Comparison of ENCODE assay signal across 12 cellular contexts in the genomic region with DNA sequence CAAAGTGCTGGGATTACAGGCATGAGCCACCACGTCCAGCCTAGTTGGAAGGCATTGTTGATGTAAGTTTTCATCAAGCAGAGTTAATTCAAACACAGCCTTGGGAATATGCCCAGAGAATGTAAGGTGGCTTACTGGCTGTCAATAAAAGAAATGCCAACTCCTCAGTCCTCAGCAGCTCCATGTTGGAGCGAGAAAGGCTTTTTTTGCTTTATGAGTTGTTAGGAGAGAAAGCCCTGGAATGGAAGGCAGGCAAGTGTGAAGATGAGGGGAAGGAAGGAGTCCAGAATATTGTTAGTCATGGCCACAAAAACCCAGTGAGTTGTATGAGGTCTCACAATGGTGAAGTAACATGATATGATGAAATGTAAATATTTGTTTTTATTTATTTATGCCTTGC. TPM values are rescaled to one million over a fixed set of nuclear protein-coding genes. Genes with fewer than 3 reads are reported as not detected.
DNase-seq lines count a peak whose midpoint lies in the region; ATAC-seq and TF ChIP-seq lines count a peak whose summit lies in the region.
"Had no signal": no experiment of that assay in that cellular context is flagged by ENCODE, and none has a peak within 500 bp of the region (broad histone marks: within the 10 kb centered on the region; RNA-seq: fewer than 3 reads in every experiment).

No MANE protein-coding gene starts in this region.

- H3K4me3 Mint-ChIP-seq in stimulated activated memory B cell treated with anti-CD40 and anti-IgM and Interleukin-4, amounts not matched to agents 10 μg/mL and 1 μg/mL and 100 μg/mL, for 72 hours, result no peak overlapping the region
- H3K4me3 Mint-ChIP-seq: activated T-cell treated with anti-CD3 and anti-CD28 coated beads, Interleukin-2, amount 50 U/mL, for 24 hours had no signal

- no peaks in the 10 kb centered on the region for H3K36me3 Mint-ChIP-seq in stimulated activated memory B cell treated with anti-CD40 and anti-IgM and Interleukin-4, amounts not matched to agents 10 μg/mL and 1 μg/mL and 100 μg/mL, for 72 hours

- H3K27ac Mint-ChIP-seq in stimulated activated memory B cell treated with anti-CD40 and anti-IgM and Interleukin-4, amounts not matched to agents 10 μg/mL and 1 μg/mL and 100 μg/mL, for 72 hours, result peak overlapping the region; percentile 72

- H3K36me3 ChIP-seq in RWPE2 (ENCODE audit: low read depth) (no peaks in the 10 kb centered on the region), thyroid gland (no peaks in the 10 kb centered on the region)

- no peaks in the 10 kb centered on the region for H3K9me3 ChIP-seq in RWPE2 (ENCODE audit: severe bottlenecking)
- H3K9me3 ChIP-seq in thyroid gland, result no peaks in the 10 kb centered on the region

- no peak for TF ChIP-seq POLR2A in thyroid gland (IDR thresholded peaks at IDR 0.05)

- H3K27me3 ChIP-seq in RWPE2 (ENCODE audit: insufficient read depth, poor library complexity, severe bottlenecking) (no peaks in the 10 kb centered on the region), thyroid gland (no peaks in the 10 kb centered on the region)

- no peaks in the 10 kb centered on the region for H3K9me3 Mint-ChIP-seq in stimulated activated memory B cell treated with anti-CD40 and anti-IgM and Interleukin-4, amounts not matched to agents 10 μg/mL and 1 μg/mL and 100 μg/mL, for 72 hours
- H3K9me3 Mint-ChIP-seq: activated T-cell treated with anti-CD3 and anti-CD28 coated beads, Interleukin-2, amount 50 U/mL, for 24 hours had no signal

- peaks cover 84% of the 10 kb centered on the region for H3K4me1 Mint-ChIP-seq in stimulated activated memory B cell treated with anti-CD40 and anti-IgM and Interleukin-4, amounts not matched to agents 10 μg/mL and 1 μg/mL and 100 μg/mL, for 72 hours

- TF ChIP-seq CTCF in RWPE2 (IDR thresholded peaks at IDR 0.05; ENCODE audit: poor library complexity, severe bottlenecking) (no peak), foreskin fibroblast (IDR thresholded peaks at IDR 0.05; ENCODE audit: low read depth, low read length) (no peak), thyroid gland (IDR thresholded peaks at IDR 0.05) (no peak)

- ATAC-seq in RWPE2 (ENCODE audit: low read depth), result no peak
- ATAC-seq in stimulated activated memory B cell treated with anti-CD40 and anti-IgM and Interleukin-4, amounts not matched to agents 10 μg/mL and 1 μg/mL and 100 μg/mL, for 72 hours, result no peak

- no peaks in the 10 kb centered on the region for H3K27me3 Mint-ChIP-seq in stimulated activated memory B cell treated with anti-CD40 and anti-IgM and Interleukin-4, amounts not matched to agents 10 μg/mL and 1 μg/mL and 100 μg/mL, for 72 hours
- H3K27me3 Mint-ChIP-seq: activated T-cell treated with anti-CD3 and anti-CD28 coated beads, Interleukin-2, amount 50 U/mL, for 24 hours had no signal

- H3K27ac ChIP-seq in RWPE2 (ENCODE audit: poor library complexity, severe bottlenecking) (peak overlapping the region; percentile 38), thyroid gland (no peak overlapping the region)

- H3K4me1 ChIP-seq in RWPE2 (ENCODE audit: insufficient read depth, poor library complexity, severe bottlenecking), result peaks cover 56% of the 10 kb centered on the region
- peaks cover 11 to 14% of the 10 kb centered on the region in 2 donors for H3K4me1 ChIP-seq in thyroid gland

- intact Hi-C loops in thyroid gland (cut with DNase I), result no loop called here

- H3K4me3 ChIP-seq in RWPE2 (ENCODE audit: severe bottlenecking) (no peak overlapping the region), foreskin fibroblast (ENCODE audit: low read depth in 1 of 2, low read length in 2 of 2) (no peak overlapping the region), thyroid gland (replicated peaks in 1 of 3) (no peak overlapping the region)

- DNase-seq in NCI-H146 (lab: John Stamatoyannopoulos, UW) (peak; percentile 5), NCI-H146 treated with DMSO at 0.1 percent for 48 hours (lab: John Stamatoyannopoulos, UW; ENCODE audit: unreplicated experiment) (no peak), RWPE2 (ENCODE audit: low spot score) (no peak), foreskin fibroblast (peak; percentile 48 to 67), NCI-H2029 (lab: John Stamatoyannopoulos, UW) (no peak), thyroid gland (no peak), HK-2 (ENCODE audit: unreplicated experiment) (no peak)
- DNase-seq: activated T-cell treated with anti-CD3 and anti-CD28 coated beads, Interleukin-2, amount 50 U/mL, for 24 hours; effector memory CD4-positive, alpha-beta T cell; stimulated activated CD4-positive, alpha-beta T cell treated with anti-CD3 and anti-CD28 coated beads, Interleukin-15, amount 100 ng/mL, for 24 hours; SW 1271 had no signal

- WGBS in thyroid gland, 2 donors, result 86 to 92% methylated on average over 2 of the region's 2 CpGs

RNA-seq across cellular contexts. Expression of gene MAP4K4, which starts 57.1 kb away (rescaled TPM):
- 10 to 100 TPM; 33.8 to 47.3 (median 35.7) TPM for total RNA-seq in thyroid gland

Comparison
In these comparisons a context has a peak if more than half of its experiments do, and no peak if none do; other contexts are left out.
1. DNase-seq: peak in NCI-H146 (single experiment) and foreskin fibroblast (2 of 2); none in NCI-H146 treated with DMSO at 0.1 percent for 48 hours (single experiment), RWPE2 (single experiment), NCI-H2029 (single experiment), thyroid gland (0 of 2) and HK-2 (single experiment).